In genomic region chr2:149038442-149039212, GRCh38 we compare ENCODE assay signal across 8 cellular contexts. TPM values are rescaled to one million over a fixed set of nuclear protein-coding genes. Genes with fewer than 3 reads are reported as not detected.
A peak's percentile ranks its signal among the peaks of the same experiment; 100 is the strongest.
DNase-seq lines count a peak whose midpoint lies in the region; ATAC-seq and TF ChIP-seq lines count a peak whose summit lies in the region.

TSS of gene LYPD6B (plus strand) at chr2:149038699. CDS start at chr2:149130949, 92,250 bp downstream.

- DNase-seq in AG20443 (ENCODE audit: low spot score) (peak; percentile 67), NT2/D1 (ENCODE audit: low read depth, low spot score) (no peak), foreskin keratinocyte (no peak), skeletal muscle cell (ENCODE audit: low read depth) (no peak), GM19240 (ENCODE audit: insufficient read length, low spot score) (no peak)
- no peak for DNase-seq in stimulated activated naive CD4-positive, alpha-beta T cell (lab: John Stamatoyannopoulos, UW)

- H3K27me3 ChIP-seq in NT2/D1 (ENCODE audit: insufficient read depth, insufficient read length) (peaks cover 32% of the 10 kb centered on the region), foreskin keratinocyte (no peaks in the 10 kb centered on the region)

- no peak within 1 kb of the TSS for H3K27ac ChIP-seq in foreskin keratinocyte

- no peaks in the 10 kb centered on the region for H3K36me3 ChIP-seq in NT2/D1 (ENCODE audit: insufficient read depth, insufficient read length, low read length)

- H3K9ac ChIP-seq in NT2/D1 (ENCODE audit: insufficient read length, low read depth), result peak within 1 kb of the TSS; percentile 73

- peaks cover 6% of the 10 kb centered on the region for H3K4me1 ChIP-seq in NT2/D1 (ENCODE audit: insufficient read depth, insufficient read length)
- no peaks in the 10 kb centered on the region for H3K4me1 ChIP-seq in foreskin keratinocyte

- ATAC-seq in GM18517 (IDR thresholded peaks at IDR 0.05; ENCODE audit: unreplicated experiment) (peak; percentile 54), HG02981 (IDR thresholded peaks at IDR 0.05; ENCODE audit: unreplicated experiment) (peak; percentile 49), foreskin keratinocyte (peak; percentile 87)

- no peaks in the 10 kb centered on the region for H3K9me3 ChIP-seq in NT2/D1 (ENCODE audit: insufficient read depth, low read length)

- TF ChIP-seq CTCF in foreskin keratinocyte (conservative IDR thresholded peaks at IDR 0.05), result no peak

- H3K4me3 ChIP-seq in NT2/D1 (ENCODE audit: insufficient read length, low read depth) (peak within 1 kb of the TSS; percentile 58), skeletal muscle cell (ENCODE audit: low read depth, low read length) (peak within 1 kb of the TSS; percentile 31)

RNA-seq across cellular contexts. Expression of gene LYPD6B, which starts in this region (rescaled TPM):
- 5.2 and 7.7 TPM in 2 replicates for total RNA-seq in foreskin keratinocyte
- 5.8 and 8.8 TPM in 2 replicates for polyA plus RNA-seq in foreskin keratinocyte
